Comparison of ENCODE assay signal across 19 cellular contexts in the genomic region with DNA sequence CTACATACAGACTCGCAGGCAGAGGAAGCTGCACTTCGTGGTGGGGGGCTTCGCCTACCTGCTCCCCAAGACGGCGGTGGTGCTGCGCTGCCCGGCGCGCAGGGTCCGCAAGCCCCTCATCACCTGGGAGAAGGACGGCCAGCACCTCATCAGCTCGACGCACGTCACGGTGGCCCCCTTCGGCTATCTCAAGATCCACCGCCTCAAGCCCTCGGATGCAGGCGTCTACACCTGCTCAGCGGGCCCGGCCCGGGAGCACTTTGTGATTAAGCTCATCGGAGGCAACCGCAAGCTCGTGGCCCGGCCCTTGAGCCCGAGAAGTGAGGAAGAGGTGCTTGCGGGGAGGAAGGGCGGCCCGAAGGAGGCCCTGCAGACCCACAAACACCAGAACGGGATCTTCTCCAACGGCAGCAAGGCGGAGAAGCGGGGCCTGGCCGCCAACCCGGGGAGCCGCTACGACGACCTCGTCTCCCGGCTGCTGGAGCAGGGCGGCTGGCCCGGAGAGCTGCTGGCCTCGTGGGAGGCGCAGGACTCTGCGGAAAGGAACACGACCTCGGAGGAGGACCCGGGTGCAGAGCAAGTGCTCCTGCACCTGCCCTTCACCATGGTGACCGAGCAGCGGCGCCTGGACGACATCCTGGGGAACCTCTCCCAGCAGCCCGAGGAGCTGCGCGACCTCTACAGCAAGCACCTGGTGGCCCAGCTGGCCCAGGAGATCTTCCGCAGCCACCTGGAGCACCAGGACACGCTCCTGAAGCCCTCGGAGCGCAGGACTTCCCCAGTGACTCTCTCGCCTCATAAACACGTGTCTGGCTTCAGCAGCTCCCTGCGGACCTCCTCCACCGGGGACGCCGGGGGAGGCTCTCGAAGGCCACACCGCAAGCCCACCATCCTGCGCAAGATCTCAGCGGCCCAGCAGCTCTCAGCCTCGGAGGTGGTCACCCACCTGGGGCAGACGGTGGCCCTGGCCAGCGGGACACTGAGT.
DNase-seq lines count a peak whose midpoint lies in the region; ATAC-seq and TF ChIP-seq lines count a peak whose summit lies in the region.
"Had no signal": no experiment of that assay in that cellular context is flagged by ENCODE, and none has a peak within 500 bp of the region (broad histone marks: within the 10 kb centered on the region; RNA-seq: fewer than 3 reads in every experiment).

No MANE protein-coding gene starts in this region.

- peaks cover 17% of the 10 kb centered on the region for H3K79me2 ChIP-seq in osteoblast (ENCODE audit: insufficient read depth, low read length)

- no peak overlapping the region for H3K27ac ChIP-seq in right cardiac atrium (ENCODE audit: low read length)
- no peak overlapping the region for H3K27ac ChIP-seq in osteoblast (ENCODE audit: low read depth, low read length)
- no peak overlapping the region for H3K27ac ChIP-seq in tibial artery
- H3K27ac ChIP-seq: BLaER1, SK-N-MC had no signal

- no peaks in the 10 kb centered on the region for H3K9me3 Mint-ChIP-seq in stimulated activated naive CD8-positive, alpha-beta T cell treated with anti-CD3 and anti-CD28 coated beads, Interleukin-15, amount 100 ng/mL, for 72 hours

- H3K27me3 ChIP-seq in right cardiac atrium (ENCODE audit: control insufficient read depth, insufficient read depth) (no peaks in the 10 kb centered on the region), osteoblast (ENCODE audit: insufficient read depth, low read length) (no peaks in the 10 kb centered on the region), tibial artery (no peaks in the 10 kb centered on the region)
- H3K27me3 ChIP-seq: BLaER1 had no signal

- H3K4me1 ChIP-seq in right cardiac atrium (ENCODE audit: control insufficient read depth, insufficient read depth, low read length) (no peaks in the 10 kb centered on the region), osteoblast (ENCODE audit: insufficient read depth, low read length) (peaks cover 4% of the 10 kb centered on the region), tibial artery (no peaks in the 10 kb centered on the region)
- H3K4me1 ChIP-seq: BLaER1 had no signal

- no peak overlapping the region for H2AFZ ChIP-seq in osteoblast (ENCODE audit: low read length)

- H3K9me3 ChIP-seq in right cardiac atrium (ENCODE audit: control insufficient read depth, low read length) (no peaks in the 10 kb centered on the region), osteoblast (ENCODE audit: low read depth, low read length) (no peaks in the 10 kb centered on the region), tibial artery (no peaks in the 10 kb centered on the region)

- no peak overlapping the region for H3K4me3 ChIP-seq in right cardiac atrium (ENCODE audit: low read length)
- H3K4me3 ChIP-seq in osteoblast (ENCODE audit: insufficient read depth, low read length): no peak overlapping the region
- no peak overlapping the region for H3K4me3 ChIP-seq in tibial artery
- H3K4me3 ChIP-seq: BLaER1, SK-N-MC had no signal

- intact Hi-C loops in right cardiac atrium (cut with DNase I): no loop called here
- intact Hi-C loops in cardiac septum (cut with DNase I): no loop called here
- intact Hi-C loops in tibial artery (cut with DNase I; ENCODE audit: low total_unique reads): no loop called here

- no peaks in the 10 kb centered on the region for H4K20me1 ChIP-seq in osteoblast (ENCODE audit: insufficient read depth, low read length)
- H4K20me1 ChIP-seq: BLaER1 had no signal

- ATAC-seq in right cardiac atrium: peak in 1 of 2 donors; percentile 35
- ATAC-seq in stimulated activated naive CD8-positive, alpha-beta T cell treated with anti-CD3 and anti-CD28 coated beads, Interleukin-15, amount 100 ng/mL, for 72 hours: peak; percentile 42
- ATAC-seq in GM19023 (IDR thresholded peaks at IDR 0.05; ENCODE audit: unreplicated experiment): no peak
- no peak for ATAC-seq in HG03108 (IDR thresholded peaks at IDR 0.05; ENCODE audit: unreplicated experiment)
- ATAC-seq: HCT116 had no signal

- peaks cover 8% of the 10 kb centered on the region for H3K27me3 Mint-ChIP-seq in stimulated activated naive CD8-positive, alpha-beta T cell treated with anti-CD3 and anti-CD28 coated beads, Interleukin-15, amount 100 ng/mL, for 72 hours

- H3K4me2 ChIP-seq in osteoblast (ENCODE audit: insufficient read depth, low read length): no peak overlapping the region
- H3K4me2 ChIP-seq: BLaER1 had no signal

- H3K27ac Mint-ChIP-seq in stimulated activated naive CD8-positive, alpha-beta T cell treated with anti-CD3 and anti-CD28 coated beads, Interleukin-15, amount 100 ng/mL, for 72 hours: peak overlapping the region in 1 of 2 donors; percentile 20
- H3K27ac Mint-ChIP-seq: CD4-positive, CD25-positive, alpha-beta regulatory T cell had no signal

- H3K4me3 Mint-ChIP-seq in stimulated activated naive CD8-positive, alpha-beta T cell treated with anti-CD3 and anti-CD28 coated beads, Interleukin-15, amount 100 ng/mL, for 72 hours: no peak overlapping the region
- H3K4me3 Mint-ChIP-seq: CD4-positive, CD25-positive, alpha-beta regulatory T cell had no signal

- 98% methylated on average over 73 of the region's 73 CpGs for WGBS in right cardiac atrium

- peaks cover 72% of the 10 kb centered on the region for H3K36me3 ChIP-seq in osteoblast (ENCODE audit: insufficient read depth, low read length)
- no peaks in the 10 kb centered on the region for H3K36me3 ChIP-seq in tibial artery
- H3K36me3 ChIP-seq: BLaER1 had no signal

- DNase-seq in right cardiac atrium: peak in 2 of 3 donors; percentile 40 to 53
- DNase-seq in cardiac septum (ENCODE audit: low spot score): no peak
- DNase-seq in osteoblast (ENCODE audit: insufficient read length, low spot score, missing footprints): peak; percentile 38
- DNase-seq in stimulated activated naive CD8-positive, alpha-beta T cell treated with anti-CD3 and anti-CD28 coated beads, Interleukin-15, amount 100 ng/mL, for 72 hours: no peak
- no peak for DNase-seq in tibial artery
- DNase-seq: CD4-positive, CD25-positive, alpha-beta regulatory T cell; NCI-H1048; NCI-H1417 treated with DMSO at 0.1 percent for 48 hours; NCI-H1694 treated with DMSO at 0.1 percent for 48 hours; NCI-H2081; NCI-H2227 treated with DMSO at 0.1 percent for 48 hours; NCI-H526 treated with DMSO at 0.1 percent for 48 hours; RPMI8226; SHP77 treated with DMSO at 0.1 percent for 48 hours had no signal

- H3K4me1 Mint-ChIP-seq in stimulated activated naive CD8-positive, alpha-beta T cell treated with anti-CD3 and anti-CD28 coated beads, Interleukin-15, amount 100 ng/mL, for 72 hours: no peaks in the 10 kb centered on the region
- H3K4me1 Mint-ChIP-seq: CD4-positive, CD25-positive, alpha-beta regulatory T cell had no signal

- no peak for TF ChIP-seq CTCF in osteoblast (IDR thresholded peaks at IDR 0.05; ENCODE audit: extremely low read depth, low read depth, low read length)
- no peak for TF ChIP-seq CTCF in tibial artery (IDR thresholded peaks at IDR 0.05)

Comparison
In these comparisons a context has a peak if more than half of its experiments do, and no peak if none do; other contexts are left out.
1. DNase-seq: peak in right cardiac atrium (2 of 3) and osteoblast (single experiment); none in cardiac septum (single experiment), stimulated activated naive CD8-positive, alpha-beta T cell treated with anti-CD3 and anti-CD28 coated beads, Interleukin-15, amount 100 ng/mL, for 72 hours (0 of 2) and tibial artery (0 of 2).